Comparison of ENCODE assay signal across 9 cellular contexts in the genomic region with DNA sequence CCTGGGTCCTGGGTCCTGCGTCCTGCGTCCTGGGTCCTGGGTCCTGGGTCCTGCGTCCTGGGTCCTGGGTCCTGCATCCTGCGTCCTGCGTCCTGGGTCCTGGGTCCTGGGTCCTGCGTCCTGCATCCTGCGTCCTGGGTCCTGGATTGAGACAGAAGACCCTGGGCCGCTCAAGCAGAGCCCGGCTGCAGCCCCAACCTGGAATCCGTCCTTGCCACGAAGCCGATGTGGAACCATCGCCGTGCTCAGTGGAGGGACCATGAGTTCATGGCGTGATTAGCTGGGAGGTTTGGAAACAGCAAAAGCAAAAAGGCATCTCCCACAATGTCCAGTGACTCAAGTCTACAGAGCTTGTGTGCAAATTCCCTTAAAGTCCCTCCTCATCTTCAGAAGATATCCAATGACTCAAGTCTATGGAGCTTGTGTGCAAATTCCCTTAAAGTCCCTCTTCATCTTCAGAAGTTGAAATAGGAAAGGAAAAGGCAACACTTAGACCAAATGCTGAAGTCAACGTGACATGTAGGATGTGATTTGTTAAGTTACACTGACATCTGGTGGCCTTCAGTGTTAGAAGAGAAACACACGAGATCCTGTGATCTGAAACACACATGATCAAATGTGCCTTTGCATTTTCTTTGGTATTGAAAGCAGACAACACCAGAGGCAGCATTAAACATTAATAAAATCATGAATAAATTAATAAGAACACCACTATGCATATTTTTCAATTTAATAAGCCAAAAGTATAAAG.
A peak's percentile ranks its signal among the peaks of the same experiment; 100 is the strongest.
DNase-seq lines count a peak whose midpoint lies in the region; ATAC-seq and TF ChIP-seq lines count a peak whose summit lies in the region.
"Had no signal": no experiment of that assay in that cellular context is flagged by ENCODE, and none has a peak within 500 bp of the region (broad histone marks: within the 10 kb centered on the region; RNA-seq: fewer than 3 reads in every experiment).

No MANE protein-coding gene starts in this region.

- no peaks in the 10 kb centered on the region for H4K20me1 ChIP-seq in OCI-LY1 (ENCODE audit: insufficient read depth, low read length)

- in situ Hi-C loops in GM13977 (cut with MboI; ENCODE audit: low pct_unique_long_range_greater_than_20kb, low sequenced_read_pairs, unreplicated experiment) = no loop called here

- DNase-seq in A172 (ENCODE audit: low spot score) (peak; percentile 10), GM13977 (ENCODE audit: low spot score) (peak; percentile 47), fibroblast of pulmonary artery (ENCODE audit: low read depth) (peak; percentile 38), tibial nerve (ENCODE audit: low spot score in 2 of 2) (peak in 1 of 2 donors; percentile 29), HK-2 (ENCODE audit: unreplicated experiment) (no peak), T1000 (lab: John Stamatoyannopoulos, UW) (no peak)
- no peak for DNase-seq in activated naive CD4-positive, alpha-beta T cell treated with anti-CD3 and anti-CD28 coated beads, Interleukin-2, amount 50 U/mL, for 72 hours (ENCODE audit: low spot score in 2 of 2)

- H3K36me3 ChIP-seq in OCI-LY1 (ENCODE audit: insufficient read depth, low read length) (no peaks in the 10 kb centered on the region), tibial nerve (no peaks in the 10 kb centered on the region)

- H3K4me3 ChIP-seq in OCI-LY1 (ENCODE audit: low read depth, low read length, poor library complexity, severe bottlenecking) = no peak overlapping the region
- H3K4me3 ChIP-seq in fibroblast of pulmonary artery (replicated peaks; ENCODE audit: low read depth, low read length) = no peak overlapping the region
- H3K4me3 ChIP-seq in tibial nerve = no peak overlapping the region
- H3K4me3 ChIP-seq: skin epidermis had no signal

- H3K9me3 ChIP-seq in OCI-LY1 (ENCODE audit: low read length) = no peaks in the 10 kb centered on the region
- H3K9me3 ChIP-seq in tibial nerve = no peaks in the 10 kb centered on the region

- no peak for TF ChIP-seq EP300 in tibial nerve (IDR thresholded peaks at IDR 0.05)

- H3K27ac Mint-ChIP-seq in activated naive CD4-positive, alpha-beta T cell treated with anti-CD3 and anti-CD28 coated beads, Interleukin-2, amount 50 U/mL, for 72 hours = no peak overlapping the region

- no peaks in the 10 kb centered on the region for H3K9me2 ChIP-seq in OCI-LY1 (ENCODE audit: low read depth, low read length)

- no peak for TF ChIP-seq POLR2A in tibial nerve (IDR thresholded peaks at IDR 0.05)

- no peaks in the 10 kb centered on the region for H3F3A ChIP-seq in OCI-LY1 (ENCODE audit: insufficient read depth, low read length)

- H3K4me2 ChIP-seq in OCI-LY1 (ENCODE audit: low read length) = no peak overlapping the region

- 0 out of 2 replicates have a peak, but pooled peaks cover 9% of the 10 kb centered on the region for H3K27me3 ChIP-seq in OCI-LY1 (ENCODE audit: insufficient read depth, low read length)
- H3K27me3 ChIP-seq in tibial nerve = no peaks in the 10 kb centered on the region

- 76 to 80% methylated on average over 14 of the region's 17 CpGs for WGBS in tibial nerve, 2 donors

- H3K9ac ChIP-seq in OCI-LY1 (ENCODE audit: low read length) = no peak overlapping the region

- ATAC-seq in activated naive CD4-positive, alpha-beta T cell treated with anti-CD3 and anti-CD28 coated beads, Interleukin-2, amount 50 U/mL, for 72 hours = no peak

- no peaks in the 10 kb centered on the region for H3K4me1 ChIP-seq in OCI-LY1 (ENCODE audit: insufficient read depth, low read length, severe bottlenecking)
- H3K4me1 ChIP-seq in tibial nerve = no peaks in the 10 kb centered on the region

- H3K9me3 Mint-ChIP-seq in activated naive CD4-positive, alpha-beta T cell treated with anti-CD3 and anti-CD28 coated beads, Interleukin-2, amount 50 U/mL, for 72 hours = no peaks in the 10 kb centered on the region

- no peak overlapping the region for H2AFZ ChIP-seq in OCI-LY1 (ENCODE audit: low read length)

- no peaks in the 10 kb centered on the region for H3K79me2 ChIP-seq in OCI-LY1 (ENCODE audit: insufficient read depth, low read length)

- TF ChIP-seq CTCF in GM13977 (IDR thresholded peaks at IDR 0.05; ENCODE audit: extremely low read depth, insufficient read depth, missing control alignments) (peak; percentile 34), OCI-LY1 (IDR thresholded peaks at IDR 0.05; ENCODE audit: low read length) (peak; percentile 70; the same call in 1 of the 2 replicates), fibroblast of pulmonary artery (IDR thresholded peaks at IDR 0.05; ENCODE audit: low read length, missing control alignments) (peak; percentile 14), tibial nerve (IDR thresholded peaks at IDR 0.05) (peak; percentile 24 to 55 (median 29))

- no peak overlapping the region for H3K27ac ChIP-seq in OCI-LY1 (ENCODE audit: low read depth, low read length, poor library complexity, severe bottlenecking)
- H3K27ac ChIP-seq in tibial nerve = no peak overlapping the region
- H3K27ac ChIP-seq: skin epidermis had no signal

- no peaks in the 10 kb centered on the region for H3K36me3 Mint-ChIP-seq in activated naive CD4-positive, alpha-beta T cell treated with anti-CD3 and anti-CD28 coated beads, Interleukin-2, amount 50 U/mL, for 72 hours

Comparison
In these comparisons a context has a peak if more than half of its experiments do, and no peak if none do; other contexts are left out.
1. DNase-seq: peak in A172 (single experiment), GM13977 (single experiment) and fibroblast of pulmonary artery (single experiment); none in HK-2 (single experiment), T1000 (single experiment) and activated naive CD4-positive, alpha-beta T cell treated with anti-CD3 and anti-CD28 coated beads, Interleukin-2, amount 50 U/mL, for 72 hours (0 of 2).
2. CTCF ChIP-seq: peak in every context shown above with its lines; median percentile 70 in OCI-LY1; 34 in GM13977; 29 in tibial nerve; 14 in fibroblast of pulmonary artery.